Comparison of ENCODE assay signal across 17 cellular contexts in genomic region chr2:10065683-10066055, GRCh38. TPM values are rescaled to one million over a fixed set of nuclear protein-coding genes. Genes with fewer than 3 reads are reported as not detected.
DNase-seq lines count a peak whose midpoint lies in the region; ATAC-seq, FAIRE-seq and TF ChIP-seq lines count a peak whose summit lies in the region.
"Had no signal": no experiment of that assay in that cellular context is flagged by ENCODE, and none has a peak within 500 bp of the region (broad histone marks: within the 10 kb centered on the region; RNA-seq: fewer than 3 reads in every experiment).

No MANE protein-coding gene starts in this region.

- no peak overlapping the region for H3K9ac ChIP-seq in BLaER1 treated with 17β-estradiol and CSF1 and Interleukin-3, amounts not matched to agents 10 nM and 100 nM
- H3K9ac ChIP-seq in kidney (ENCODE audit: low read length in 2 of 2): no peak overlapping the region

- H3K27ac Mint-ChIP-seq in activated naive CD8-positive, alpha-beta T cell treated with anti-CD3 and anti-CD28 coated beads, Interleukin-2, amount 50 U/mL, for 24 hours: no peak overlapping the region
- H3K27ac Mint-ChIP-seq: CD8-positive, alpha-beta T cell had no signal

- TF ChIP-seq POLR2A in GM18505 (IDR thresholded peaks at IDR 0.05; ENCODE audit: borderline replicate concordance, extremely low read depth, insufficient read depth, insufficient read length): no peak

- peaks cover 9 to 15% (median 12%) of the 10 kb centered on the region in 11 experiments; a peak in 21 of 22 replicates for H3K9me3 ChIP-seq in BLaER1 treated with 17β-estradiol and CSF1 and Interleukin-3, amounts not matched to agents 10 nM and 100 nM (replicated peaks in 1 of 11)
- no peaks in the 10 kb centered on the region for H3K9me3 ChIP-seq in kidney (ENCODE audit: control insufficient read depth in 1 of 2, low read length in 2 of 2)

- H3K9me3 Mint-ChIP-seq in activated naive CD8-positive, alpha-beta T cell treated with anti-CD3 and anti-CD28 coated beads, Interleukin-2, amount 50 U/mL, for 24 hours: peaks cover 7% of the 10 kb centered on the region
- H3K9me3 Mint-ChIP-seq: CD8-positive, alpha-beta T cell had no signal

- no peaks in the 10 kb centered on the region for H3K36me3 ChIP-seq in BLaER1 treated with 17β-estradiol and CSF1 and Interleukin-3, amounts not matched to agents 10 nM and 100 nM
- peaks cover 5 to 21% of the 10 kb centered on the region in 2 donors for H3K36me3 ChIP-seq in kidney (ENCODE audit: control insufficient read depth in 1 of 2, insufficient read depth in 2 of 2, low read length in 2 of 2)

- no peak overlapping the region for H3K27ac ChIP-seq in BLaER1 treated with 17β-estradiol and CSF1 and Interleukin-3, amounts not matched to agents 10 nM and 100 nM
- H3K27ac ChIP-seq in kidney (ENCODE audit: low read depth in 2 of 2, low read length in 2 of 2): no peak overlapping the region
- H3K27ac ChIP-seq: HL-60 had no signal

- no peak for FAIRE-seq in kidney (lab: Jason Lieb, UNC)
- FAIRE-seq: A204.1, GM19239, H1 had no signal

- no peaks in the 10 kb centered on the region for H3K4me1 Mint-ChIP-seq in activated naive CD8-positive, alpha-beta T cell treated with anti-CD3 and anti-CD28 coated beads, Interleukin-2, amount 50 U/mL, for 24 hours

- ATAC-seq in HG02588 (IDR thresholded peaks at IDR 0.05; ENCODE audit: unreplicated experiment): no peak
- ATAC-seq in left colon: no peak
- ATAC-seq in GM18505 (IDR thresholded peaks at IDR 0.05; ENCODE audit: unreplicated experiment): no peak
- ATAC-seq in activated naive CD8-positive, alpha-beta T cell treated with anti-CD3 and anti-CD28 coated beads, Interleukin-2, amount 50 U/mL, for 24 hours: no peak
- ATAC-seq: CD8-positive, alpha-beta T cell had no signal

- H3K36me3 Mint-ChIP-seq in activated naive CD8-positive, alpha-beta T cell treated with anti-CD3 and anti-CD28 coated beads, Interleukin-2, amount 50 U/mL, for 24 hours (ENCODE audit: low read depth): no peaks in the 10 kb centered on the region
- H3K36me3 Mint-ChIP-seq: CD8-positive, alpha-beta T cell had no signal

- DNase-seq in AML-193 (lab: John Stamatoyannopoulos, UW) (peak; percentile 33 to 34), kidney (peak; percentile 17), posterior vena cava (ENCODE audit: low spot score) (peak; percentile 44), left colon (no peak)
- no peak for DNase-seq in activated naive CD8-positive, alpha-beta T cell treated with anti-CD3 and anti-CD28 coated beads, Interleukin-2, amount 50 U/mL, for 24 hours
- DNase-seq: ACHN; Calu3; CD8-positive, alpha-beta T cell; DMS79 treated with DMSO at 0.1 percent for 48 hours; H9 had no signal

- H4K20me1 ChIP-seq in BLaER1 treated with 17β-estradiol and CSF1 and Interleukin-3, amounts not matched to agents 10 nM and 100 nM: no peaks in the 10 kb centered on the region; a peak in 1 of 22 replicates

- H3K4me3 Mint-ChIP-seq in activated naive CD8-positive, alpha-beta T cell treated with anti-CD3 and anti-CD28 coated beads, Interleukin-2, amount 50 U/mL, for 24 hours: no peak overlapping the region
- H3K4me3 Mint-ChIP-seq: CD8-positive, alpha-beta T cell; H9 had no signal

- intact Hi-C loops in kidney (cut with DNase I): no loop called here
- intact Hi-C loops in posterior vena cava (cut with DNase I): no loop called here
- intact Hi-C loops in left colon (cut with DNase I, micrococcal nuclease): no loop called here

- no peaks in the 10 kb centered on the region for H3K27me3 ChIP-seq in BLaER1 treated with 17β-estradiol and CSF1 and Interleukin-3, amounts not matched to agents 10 nM and 100 nM

- no peaks in the 10 kb centered on the region for H3K27me3 Mint-ChIP-seq in activated naive CD8-positive, alpha-beta T cell treated with anti-CD3 and anti-CD28 coated beads, Interleukin-2, amount 50 U/mL, for 24 hours

- no peak overlapping the region for H3K4me3 ChIP-seq in BLaER1 treated with 17β-estradiol and CSF1 and Interleukin-3, amounts not matched to agents 10 nM and 100 nM
- no peak overlapping the region for H3K4me3 ChIP-seq in kidney (ENCODE audit: low read length in 2 of 2)

- peaks cover 0 to 17% (median 7%) of the 10 kb centered on the region in 10 experiments; a peak in 12 of 20 replicates for H3K4me1 ChIP-seq in BLaER1 treated with 17β-estradiol and CSF1 and Interleukin-3, amounts not matched to agents 10 nM and 100 nM
- peaks cover 5 to 10% of the 10 kb centered on the region in 2 donors for H3K4me1 ChIP-seq in kidney (ENCODE audit: control insufficient read depth in 1 of 2, insufficient read depth in 1 of 2, low read depth in 1 of 2, low read length in 2 of 2)

- TF ChIP-seq CTCF in kidney (IDR thresholded peaks at IDR 0.05; ENCODE audit: borderline replicate concordance, extremely low read depth, insufficient read depth): no peak

- peak overlapping the region in 6 of 11 experiments; percentile 3 to 52 (median 34); a peak in 9 of 22 replicates for H3K4me2 ChIP-seq in BLaER1 treated with 17β-estradiol and CSF1 and Interleukin-3, amounts not matched to agents 10 nM and 100 nM

RNA-seq across cellular contexts. Expression of gene CYS1, which starts 14.5 kb away (rescaled TPM):
- total RNA-seq in kidney (245 TPM), posterior vena cava (1 to 10 TPM; 3.0 to 9.1 TPM), left colon (1 to 10 TPM in 1 of 2 donors, under 1 TPM in 1; 0.37 to 1.6 TPM)
- 276 TPM for polyA plus RNA-seq in kidney (ENCODE audit: insufficient read depth, low read depth, low replicate concordance)
- total RNA-seq: CD8-positive, alpha-beta T cell had no signal

RNA-seq across cellular contexts. Expression of gene KLF11, which starts 22.3 kb away (rescaled TPM):
- total RNA-seq in kidney (34.0 TPM), posterior vena cava (10 to 100 TPM; 25.0 to 55.4 TPM), left colon (10 to 100 TPM in 1 of 2 donors, 1 to 10 TPM in 1; 9.7 to 10.2 TPM)
- polyA plus RNA-seq in kidney (ENCODE audit: insufficient read depth, low read depth, low replicate concordance): 9.4 TPM

RNA-seq across cellular contexts. Expression of gene RRM2, which starts 56.9 kb away (rescaled TPM):
- total RNA-seq in kidney (5.5 TPM), posterior vena cava (1 to 10 TPM in 1 of 2 donors, under 1 TPM in 1; 0.67 to 1.5 TPM), left colon (10 to 100 TPM; 15.8 to 40.0 TPM)
- polyA plus RNA-seq in kidney (ENCODE audit: insufficient read depth, low read depth, low replicate concordance): 3.6 TPM

Comparison
In these comparisons a context has a peak if more than half of its experiments do, and no peak if none do; other contexts are left out.
1. DNase-seq: peak in AML-193 (2 of 2), kidney (single experiment) and posterior vena cava (single experiment); none in left colon (0 of 2) and activated naive CD8-positive, alpha-beta T cell treated with anti-CD3 and anti-CD28 coated beads, Interleukin-2, amount 50 U/mL, for 24 hours (single experiment).
2. RNA of gene CYS1, which starts 14.5 kb away (total RNA-seq): 245 TPM in kidney (single experiment); 3.0 to 9.1 TPM in posterior vena cava and 0.37 to 1.6 TPM in left colon; every median in the first group is over 10 times any median in the second.